In genomic region chr3:139309880-139310279, GRCh38 we compare ENCODE assay signal across 15 cellular contexts. TPM values are rescaled to one million over a fixed set of nuclear protein-coding genes. Genes with fewer than 3 reads are reported as not detected.
DNase-seq lines count a peak whose midpoint lies in the region; ATAC-seq and TF ChIP-seq lines count a peak whose summit lies in the region.
"Had no signal": no experiment of that assay in that cellular context is flagged by ENCODE, and none has a peak within 500 bp of the region (broad histone marks: within the 10 kb centered on the region; RNA-seq: fewer than 3 reads in every experiment).

No MANE protein-coding gene starts in this region.

- H3K27ac Mint-ChIP-seq in HFFc6, result peak overlapping the region; percentile 92
- no peak overlapping the region for H3K27ac Mint-ChIP-seq in activated CD4-positive, alpha-beta T cell treated with anti-CD3 and anti-CD28 coated beads, Interleukin-2, amount 10 ng/mL, durations not matched to agents 24 days and 14 days
- H3K27ac Mint-ChIP-seq: activated CD8-positive, alpha-beta T cell treated with anti-CD3 and anti-CD28 coated beads, Interleukin-2, amount 10 ng/mL, durations not matched to agents 7 days and 5 days; natural killer cell had no signal

- H3K9me3 ChIP-seq in psoas muscle (no peaks in the 10 kb centered on the region), heart right ventricle (no peaks in the 10 kb centered on the region)
- H3K9me3 ChIP-seq: Caco-2 had no signal

- H3K4me1 ChIP-seq in urinary bladder (ENCODE audit: insufficient read depth) (no peaks in the 10 kb centered on the region), psoas muscle (no peaks in the 10 kb centered on the region), heart right ventricle (no peaks in the 10 kb centered on the region)

- H3K36me3 ChIP-seq in urinary bladder (ENCODE audit: insufficient read depth) (no peaks in the 10 kb centered on the region), psoas muscle (ENCODE audit: insufficient read depth in 1 of 2, low read depth in 1 of 2) (no peaks in the 10 kb centered on the region), heart right ventricle (no peaks in the 10 kb centered on the region)

- H3K36me3 Mint-ChIP-seq in HFFc6 (ENCODE audit: low read depth), result peaks cover 35% of the 10 kb centered on the region
- no peaks in the 10 kb centered on the region for H3K36me3 Mint-ChIP-seq in activated CD4-positive, alpha-beta T cell treated with anti-CD3 and anti-CD28 coated beads, Interleukin-2, amount 10 ng/mL, durations not matched to agents 24 days and 14 days (ENCODE audit: low read depth)
- H3K36me3 Mint-ChIP-seq: natural killer cell had no signal

- H3K27me3 Mint-ChIP-seq in HFFc6 (ENCODE audit: insufficient read depth), result peaks cover 3% of the 10 kb centered on the region
- peaks cover 5% of the 10 kb centered on the region for H3K27me3 Mint-ChIP-seq in activated CD4-positive, alpha-beta T cell treated with anti-CD3 and anti-CD28 coated beads, Interleukin-2, amount 10 ng/mL, durations not matched to agents 24 days and 14 days

- DNase-seq in HFFc6 (peak; percentile 74), foreskin fibroblast (peak; percentile 64 to 73), psoas muscle (no peak), heart right ventricle (no peak)
- DNase-seq in activated CD4-positive, alpha-beta T cell treated with anti-CD3 and anti-CD28 coated beads, Interleukin-2, amount 10 ng/mL, durations not matched to agents 24 days and 14 days, result no peak
- DNase-seq: activated CD8-positive, alpha-beta T cell treated with anti-CD3 and anti-CD28 coated beads, Interleukin-2, amount 10 ng/mL, durations not matched to agents 7 days and 5 days; Caco-2; natural killer cell; NCI-H187; NCI-H526 treated with DMSO at 0.1 percent for 48 hours; substantia nigra had no signal

- TF ChIP-seq CTCF in HFFc6 (IDR thresholded peaks at IDR 0.05), result no peak
- no peak for TF ChIP-seq CTCF in foreskin fibroblast (IDR thresholded peaks at IDR 0.05; ENCODE audit: low read depth, low read length)
- no peak for TF ChIP-seq CTCF in psoas muscle (IDR thresholded peaks at IDR 0.05)
- TF ChIP-seq CTCF in heart right ventricle (IDR thresholded peaks at IDR 0.05), result no peak

- no peaks in the 10 kb centered on the region for H3K9me3 Mint-ChIP-seq in HFFc6
- H3K9me3 Mint-ChIP-seq in activated CD4-positive, alpha-beta T cell treated with anti-CD3 and anti-CD28 coated beads, Interleukin-2, amount 10 ng/mL, durations not matched to agents 24 days and 14 days, result no peaks in the 10 kb centered on the region
- H3K9me3 Mint-ChIP-seq: natural killer cell had no signal

- intact Hi-C loops in psoas muscle (cut with DNase I) (no loop called here), heart right ventricle (cut with DNase I) (no loop called here)
- intact Hi-C loops in activated CD4-positive, alpha-beta T cell treated with anti-CD3 and anti-CD28 coated beads, Interleukin-2, amount 10 ng/mL, durations not matched to agents 24 days and 14 days (cut with micrococcal nuclease), result no loop called here

- H3K4me3 Mint-ChIP-seq in HFFc6, result peak overlapping the region; percentile 51
- H3K4me3 Mint-ChIP-seq in activated CD4-positive, alpha-beta T cell treated with anti-CD3 and anti-CD28 coated beads, Interleukin-2, amount 10 ng/mL, durations not matched to agents 24 days and 14 days, result no peak overlapping the region
- H3K4me3 Mint-ChIP-seq: activated CD8-positive, alpha-beta T cell treated with anti-CD3 and anti-CD28 coated beads, Interleukin-2, amount 10 ng/mL, durations not matched to agents 7 days and 5 days; natural killer cell had no signal

- H3K4me3 ChIP-seq in foreskin fibroblast (ENCODE audit: low read depth in 1 of 2, low read length in 2 of 2), result no peak overlapping the region
- no peak overlapping the region for H3K4me3 ChIP-seq in urinary bladder (ENCODE audit: low read depth, low read length)
- no peak overlapping the region for H3K4me3 ChIP-seq in psoas muscle
- H3K4me3 ChIP-seq in heart right ventricle, result no peak overlapping the region

- H3K27ac ChIP-seq in urinary bladder (ENCODE audit: low read depth) (peak overlapping the region; percentile 35), psoas muscle (no peak overlapping the region), heart right ventricle (no peak overlapping the region)

- WGBS in urinary bladder, result 71% methylated on average over 4 of the region's 4 CpGs
- WGBS in psoas muscle, 3 donors, result 75 to 79% (median 75%) methylated on average over 4 of the region's 4 CpGs
- 74 to 80% methylated on average over 4 of the region's 4 CpGs for WGBS in heart right ventricle, 2 donors

- H3K4me1 Mint-ChIP-seq in HFFc6 (ENCODE audit: low read depth), result peaks cover 88% of the 10 kb centered on the region
- no peaks in the 10 kb centered on the region for H3K4me1 Mint-ChIP-seq in activated CD4-positive, alpha-beta T cell treated with anti-CD3 and anti-CD28 coated beads, Interleukin-2, amount 10 ng/mL, durations not matched to agents 24 days and 14 days
- H3K4me1 Mint-ChIP-seq: natural killer cell had no signal

- ATAC-seq in SK-N-SH treated with all-trans-retinoic acid at 6 μM for 48 hours (peak; percentile 42), psoas muscle (no peak), GM18907 (IDR thresholded peaks at IDR 0.05; ENCODE audit: unreplicated experiment) (no peak), heart right ventricle (no peak)
- ATAC-seq: activated CD8-positive, alpha-beta T cell treated with anti-CD3 and anti-CD28 coated beads, Interleukin-2, amount 10 ng/mL, durations not matched to agents 7 days and 5 days; left lobe of liver; natural killer cell had no signal

- H3K27me3 ChIP-seq in psoas muscle (ENCODE audit: insufficient read depth in 3 of 3, low read length in 2 of 3) (peaks cover 0 to 4% (median 0%) of the 10 kb centered on the region in 3 donors), heart right ventricle (peaks cover 0 to 15% (median 7%) of the 10 kb centered on the region in 7 donors)

TF ChIP-seq in SK-N-SH treated with all-trans-retinoic acid at 6 μM for 48 hours, 23 proteins besides CTCF, POLR2A, EP300 and RAD21 (continues in another document):
- TF ChIP-seq, protein P1, sequence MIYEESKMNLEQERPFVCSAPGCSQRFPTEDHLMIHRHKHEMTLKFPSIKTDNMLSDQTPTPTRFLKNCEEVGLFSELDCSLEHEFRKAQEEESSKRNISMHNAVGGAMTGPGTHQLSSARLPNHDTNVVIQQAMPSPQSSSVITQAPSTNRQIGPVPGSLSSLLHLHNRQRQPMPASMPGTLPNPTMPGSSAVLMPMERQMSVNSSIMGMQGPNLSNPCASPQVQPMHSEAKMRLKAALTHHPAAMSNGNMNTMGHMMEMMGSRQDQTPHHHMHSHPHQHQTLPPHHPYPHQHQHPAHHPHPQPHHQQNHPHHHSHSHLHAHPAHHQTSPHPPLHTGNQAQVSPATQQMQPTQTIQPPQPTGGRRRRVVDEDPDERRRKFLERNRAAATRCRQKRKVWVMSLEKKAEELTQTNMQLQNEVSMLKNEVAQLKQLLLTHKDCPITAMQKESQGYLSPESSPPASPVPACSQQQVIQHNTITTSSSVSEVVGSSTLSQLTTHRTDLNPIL (CRISPR knock-in tag; IDR thresholded peaks at IDR 0.05; ENCODE audit: low read depth), result no peak
- TF ChIP-seq ZNF565 (CRISPR knock-in tag; conservative IDR thresholded peaks at IDR 0.05; ENCODE audit: low read depth) (no peak), ZNF70 (CRISPR knock-in tag; IDR thresholded peaks at IDR 0.05) (no peak), ESRRG (CRISPR knock-in tag; IDR thresholded peaks at IDR 0.05) (no peak), RARB (CRISPR knock-in tag; IDR thresholded peaks at IDR 0.05) (no peak), PPARA (CRISPR knock-in tag; IDR thresholded peaks at IDR 0.05; ENCODE audit: borderline replicate concordance) (no peak), ZFP30 (CRISPR knock-in tag; IDR thresholded peaks at IDR 0.05) (no peak)
- TF ChIP-seq, protein P2, sequence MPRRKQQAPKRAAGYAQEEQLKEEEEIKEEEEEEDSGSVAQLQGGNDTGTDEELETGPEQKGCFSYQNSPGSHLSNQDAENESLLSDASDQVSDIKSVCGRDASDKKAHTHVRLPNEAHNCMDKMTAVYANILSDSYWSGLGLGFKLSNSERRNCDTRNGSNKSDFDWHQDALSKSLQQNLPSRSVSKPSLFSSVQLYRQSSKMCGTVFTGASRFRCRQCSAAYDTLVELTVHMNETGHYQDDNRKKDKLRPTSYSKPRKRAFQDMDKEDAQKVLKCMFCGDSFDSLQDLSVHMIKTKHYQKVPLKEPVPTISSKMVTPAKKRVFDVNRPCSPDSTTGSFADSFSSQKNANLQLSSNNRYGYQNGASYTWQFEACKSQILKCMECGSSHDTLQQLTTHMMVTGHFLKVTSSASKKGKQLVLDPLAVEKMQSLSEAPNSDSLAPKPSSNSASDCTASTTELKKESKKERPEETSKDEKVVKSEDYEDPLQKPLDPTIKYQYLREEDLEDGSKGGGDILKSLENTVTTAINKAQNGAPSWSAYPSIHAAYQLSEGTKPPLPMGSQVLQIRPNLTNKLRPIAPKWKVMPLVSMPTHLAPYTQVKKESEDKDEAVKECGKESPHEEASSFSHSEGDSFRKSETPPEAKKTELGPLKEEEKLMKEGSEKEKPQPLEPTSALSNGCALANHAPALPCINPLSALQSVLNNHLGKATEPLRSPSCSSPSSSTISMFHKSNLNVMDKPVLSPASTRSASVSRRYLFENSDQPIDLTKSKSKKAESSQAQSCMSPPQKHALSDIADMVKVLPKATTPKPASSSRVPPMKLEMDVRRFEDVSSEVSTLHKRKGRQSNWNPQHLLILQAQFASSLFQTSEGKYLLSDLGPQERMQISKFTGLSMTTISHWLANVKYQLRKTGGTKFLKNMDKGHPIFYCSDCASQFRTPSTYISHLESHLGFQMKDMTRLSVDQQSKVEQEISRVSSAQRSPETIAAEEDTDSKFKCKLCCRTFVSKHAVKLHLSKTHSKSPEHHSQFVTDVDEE (CRISPR knock-in tag; IDR thresholded peaks at IDR 0.05), result no peak

RNA-seq across cellular contexts. Expression of gene MRPS22, which starts 33.9 kb away (rescaled TPM):
- 10 to 100 TPM; 65.8 to 74.1 (median 71.0) TPM for total RNA-seq in HFFc6 (2021; fragmentation: NEBNext Ultra II Directional; extraction: Animal tissue kit (Norgen Biotek cat#: 25700))
- 62.1 TPM for total RNA-seq in urinary bladder
- polyA plus RNA-seq in urinary bladder, result 42.2 TPM
- total RNA-seq in psoas muscle, result 100 to 1,000 TPM in 1 of 4 donors, 10 to 100 TPM in 3; 67.4 to 108 (median 81.1) TPM
- polyA plus RNA-seq in psoas muscle, result 100 to 1,000 TPM in 2 of 3 donors, 10 to 100 TPM in 1; 97.9 to 143 (median 126) TPM
- total RNA-seq in heart right ventricle, result 100 to 1,000 TPM in 1 of 10 donors, 10 to 100 TPM in 9; 69.8 to 105 (median 86.5) TPM
- 10 to 100 TPM; 49.8 to 84.4 TPM for polyA plus RNA-seq in heart right ventricle
- 55.8 and 59.7 TPM in 2 replicates for total RNA-seq in activated CD4-positive, alpha-beta T cell treated with anti-CD3 and anti-CD28 coated beads, Interleukin-2, amount 10 ng/mL, durations not matched to agents 24 days and 14 days

Comparison
In these comparisons a context has a peak if more than half of its experiments do, and no peak if none do; other contexts are left out.
1. DNase-seq: peak in HFFc6 (single experiment) and foreskin fibroblast (2 of 2); none in psoas muscle (0 of 2), heart right ventricle (0 of 2) and activated CD4-positive, alpha-beta T cell treated with anti-CD3 and anti-CD28 coated beads, Interleukin-2, amount 10 ng/mL, durations not matched to agents 24 days and 14 days (single experiment).